ENCODE assay signal across 15 cellular contexts in the genomic region with DNA sequence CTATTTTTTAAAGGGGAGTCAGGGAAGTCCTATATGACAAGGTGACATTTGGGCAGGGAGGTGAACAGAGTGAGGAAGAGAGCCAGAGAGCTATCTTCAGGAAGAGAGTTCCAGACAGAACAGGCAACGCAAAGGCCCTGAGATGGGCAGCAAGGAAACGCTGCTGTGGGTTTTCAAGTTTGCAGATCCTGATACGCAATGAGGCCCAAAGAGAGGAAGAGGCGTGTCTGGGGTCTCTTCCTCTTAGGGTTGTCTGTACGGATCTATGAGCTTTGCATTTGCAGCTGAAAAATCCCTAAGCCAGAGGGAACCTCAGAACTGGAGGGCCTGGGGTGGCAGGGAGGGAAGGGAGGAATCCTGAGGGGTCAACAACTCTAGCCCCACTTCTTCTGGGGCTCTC. TPM values are rescaled to one million over a fixed set of nuclear protein-coding genes. Genes with fewer than 3 reads are reported as not detected.
A peak's percentile ranks its signal among the peaks of the same experiment; 100 is the strongest.
DNase-seq lines count a peak whose midpoint lies in the region; ATAC-seq, FAIRE-seq and TF ChIP-seq lines count a peak whose summit lies in the region.
"Had no signal": no experiment of that assay in that cellular context is flagged by ENCODE, and none has a peak within 500 bp of the region (broad histone marks: within the 10 kb centered on the region; RNA-seq: fewer than 3 reads in every experiment).

No MANE protein-coding gene starts in this region.

- TF ChIP-seq CTCF in activated B cell treated with CpG ODN at 0.5 μM for 24 hours (IDR thresholded peaks at IDR 0.05) (no peak), MM.1S (IDR thresholded peaks at IDR 0.05; ENCODE audit: low read length) (no peak)

- ATAC-seq in activated B cell treated with CpG ODN at 0.5 μM for 24 hours (ENCODE audit: low read depth) (peak; percentile 86), memory B cell (ENCODE audit: low read depth) (peak; percentile 76), HG02840 (IDR thresholded peaks at IDR 0.05; ENCODE audit: low FRiP score, unreplicated experiment) (no peak), HG02759 (IDR thresholded peaks at IDR 0.05; ENCODE audit: unreplicated experiment) (no peak)
- ATAC-seq: K562 had no signal

- CTCF ChIA-PET in activated B cell treated with CpG ODN at 0.5 μM for 24 hours (lab: Charles Lee): no interaction called here

- 0 out of 20 replicates have a peak overlapping the region, but pooled peaks of 1 of the 10 experiments have one; percentile 4 for H3K4me3 ChIP-seq in BLaER1 treated with 17β-estradiol and CSF1 and Interleukin-3, amounts not matched to agents 10 nM and 100 nM
- H3K4me3 ChIP-seq in Karpas-422 (ENCODE audit: low read length) (no peak overlapping the region), MM.1S (ENCODE audit: low read length) (no peak overlapping the region)
- H3K4me3 ChIP-seq: K562, vagina had no signal

- no peaks in the 10 kb centered on the region for H3K9me3 ChIP-seq in BLaER1 treated with 17β-estradiol and CSF1 and Interleukin-3, amounts not matched to agents 10 nM and 100 nM (replicated peaks in 1 of 11)
- H3K9me3 ChIP-seq in Karpas-422 (ENCODE audit: low read length) (no peaks in the 10 kb centered on the region), MM.1S (replicated peaks; ENCODE audit: insufficient read depth, low read length) (no peaks in the 10 kb centered on the region)
- H3K9me3 ChIP-seq: vagina had no signal

- POLR2A ChIA-PET in activated B cell treated with CpG ODN at 0.5 μM for 24 hours (lab: Charles Lee): interaction anchor here (0.6 to 1.2 kb wide), 6 partner anchors 8 to 353 kb away, joined by 3 to 10 read pairs (median 4); a partner anchor contains a TSS

- peak overlapping the region in 9 of 11 experiments; percentile 36 to 87 (median 50); a peak in 19 of 22 replicates for H3K27ac ChIP-seq in BLaER1 treated with 17β-estradiol and CSF1 and Interleukin-3, amounts not matched to agents 10 nM and 100 nM
- H3K27ac ChIP-seq in Karpas-422 (ENCODE audit: low read length) (no peak overlapping the region), MM.1S (ENCODE audit: low read length) (no peak overlapping the region)
- H3K27ac ChIP-seq: vagina had no signal

- no peaks in the 10 kb centered on the region for H3K9me3 Mint-ChIP-seq in activated B cell treated with CpG ODN at 0.5 μM for 24 hours
- H3K9me3 Mint-ChIP-seq in memory B cell: no peaks in the 10 kb centered on the region

- H4K20me1 ChIP-seq in BLaER1 treated with 17β-estradiol and CSF1 and Interleukin-3, amounts not matched to agents 10 nM and 100 nM: no peaks in the 10 kb centered on the region
- H4K20me1 ChIP-seq in Karpas-422 (ENCODE audit: insufficient read depth, low read depth, low read length) (no peaks in the 10 kb centered on the region), MM.1S (ENCODE audit: insufficient read depth, low read length) (no peaks in the 10 kb centered on the region)

- intact Hi-C loops in activated B cell treated with CpG ODN at 0.5 μM for 24 hours (cut with micrococcal nuclease): no loop called here

- H3K4me3 Mint-ChIP-seq in activated B cell treated with CpG ODN at 0.5 μM for 24 hours: peak overlapping the region; percentile 59
- peak overlapping the region; percentile 54 for H3K4me3 Mint-ChIP-seq in memory B cell

- H3K9me2 ChIP-seq in Karpas-422 (replicated peaks; ENCODE audit: insufficient read depth, low read length) (no peaks in the 10 kb centered on the region), MM.1S (replicated peaks; ENCODE audit: insufficient read depth, low read length) (no peaks in the 10 kb centered on the region)

- H2AFZ ChIP-seq in Karpas-422 (ENCODE audit: low read length) (peak overlapping the region; percentile 27; the same call in 1 of the 2 replicates), MM.1S (ENCODE audit: low read length) (no peak overlapping the region)

- H3K27me3 Mint-ChIP-seq in activated B cell treated with CpG ODN at 0.5 μM for 24 hours: no peaks in the 10 kb centered on the region
- no peaks in the 10 kb centered on the region for H3K27me3 Mint-ChIP-seq in memory B cell

- no peaks in the 10 kb centered on the region for H3K79me2 ChIP-seq in Karpas-422 (ENCODE audit: low read length)
- H3K79me2 ChIP-seq in MM.1S (ENCODE audit: low read length): no peaks in the 10 kb centered on the region

- no peaks in the 10 kb centered on the region for H3F3A ChIP-seq in MM.1S (ENCODE audit: insufficient read depth, low read length)

- no peaks in the 10 kb centered on the region for H3K27me3 ChIP-seq in BLaER1 treated with 17β-estradiol and CSF1 and Interleukin-3, amounts not matched to agents 10 nM and 100 nM
- H3K27me3 ChIP-seq in Karpas-422 (ENCODE audit: low read length): no peaks in the 10 kb centered on the region
- no peaks in the 10 kb centered on the region for H3K27me3 ChIP-seq in MM.1S (replicated peaks; ENCODE audit: insufficient read depth, low read length)
- H3K27me3 ChIP-seq: vagina had no signal

- no peak for FAIRE-seq in H54 (lab: Jason Lieb, UNC)
- FAIRE-seq: K562 had no signal

- H3K27ac Mint-ChIP-seq in activated B cell treated with CpG ODN at 0.5 μM for 24 hours: peak overlapping the region; percentile 89
- H3K27ac Mint-ChIP-seq in memory B cell: peak overlapping the region; percentile 76

- H3K36me3 Mint-ChIP-seq in activated B cell treated with CpG ODN at 0.5 μM for 24 hours (ENCODE audit: low read depth) (no peaks in the 10 kb centered on the region), memory B cell (no peaks in the 10 kb centered on the region)

- peaks cover 13 to 60% (median 16%) of the 10 kb centered on the region in 10 experiments for H3K4me1 ChIP-seq in BLaER1 treated with 17β-estradiol and CSF1 and Interleukin-3, amounts not matched to agents 10 nM and 100 nM
- H3K4me1 ChIP-seq in Karpas-422 (ENCODE audit: low read length) (peaks cover 12% of the 10 kb centered on the region), MM.1S (ENCODE audit: low read length) (no peaks in the 10 kb centered on the region)

- no peaks in the 10 kb centered on the region for H3K36me3 ChIP-seq in BLaER1 treated with 17β-estradiol and CSF1 and Interleukin-3, amounts not matched to agents 10 nM and 100 nM
- H3K36me3 ChIP-seq in Karpas-422 (ENCODE audit: insufficient read depth, low read length) (no peaks in the 10 kb centered on the region), MM.1S (replicated peaks; ENCODE audit: insufficient read depth, low read length) (no peaks in the 10 kb centered on the region)
- H3K36me3 ChIP-seq: vagina had no signal

- DNase-seq in Karpas-422 (no peak), activated B cell treated with CpG ODN at 0.5 μM for 24 hours (no peak), memory B cell (ENCODE audit: low spot score in 2 of 2) (peak; percentile 16 to 26), H54 (ENCODE audit: insufficient read length, low spot score) (no peak), MM.1S (no peak)
- DNase-seq: activated CD4-positive, alpha-beta T cell treated with anti-CD3 and anti-CD28 coated beads for 1 hour; dermis blood vessel endothelial cell; DMS79; NCI-H2081 had no signal

- H3K4me1 Mint-ChIP-seq in activated B cell treated with CpG ODN at 0.5 μM for 24 hours: peaks cover 22% of the 10 kb centered on the region
- H3K4me1 Mint-ChIP-seq in memory B cell: peaks cover 27% of the 10 kb centered on the region

- TF ChIP-seq POLR2A in H54 (IDR thresholded peaks at IDR 0.05; ENCODE audit: low read depth, low read length): no peak

- peak overlapping the region; percentile 47 to 94 (median 66) for H3K4me2 ChIP-seq in BLaER1 treated with 17β-estradiol and CSF1 and Interleukin-3, amounts not matched to agents 10 nM and 100 nM
- H3K4me2 ChIP-seq in Karpas-422 (ENCODE audit: low read depth, low read length, poor library complexity, severe bottlenecking): no peak overlapping the region
- H3K4me2 ChIP-seq in MM.1S (ENCODE audit: low read depth, low read length): no peak overlapping the region

- H3K9ac ChIP-seq in BLaER1 treated with 17β-estradiol and CSF1 and Interleukin-3, amounts not matched to agents 10 nM and 100 nM: peak overlapping the region in 6 of 11 experiments; percentile 1 to 72 (median 38); a peak in 8 of 22 replicates
- H3K9ac ChIP-seq in Karpas-422 (ENCODE audit: low read length) (no peak overlapping the region), MM.1S (ENCODE audit: low read length) (no peak overlapping the region)

RNA-seq across cellular contexts. Expression of a gene that starts 13.6 kb away (rescaled TPM):
- total RNA-seq in Karpas-422 (2014; rRNA removed; shearing (Covaris generic); ENCODE audit: low replicate concordance): not detected in 2 replicates
- 0.02 TPM in 2 replicates for total RNA-seq in activated B cell treated with CpG ODN at 0.5 μM for 24 hours
- total RNA-seq: K562, mononuclear cell had no signal

Comparison
In these comparisons a context has a peak if more than half of its experiments do, and no peak if none do; other contexts are left out.
1. H3K27ac ChIP-seq: peak in BLaER1 treated with 17β-estradiol and CSF1 and Interleukin-3, amounts not matched to agents 10 nM and 100 nM (9 of 11); none in Karpas-422 (single experiment) and MM.1S (single experiment).
2. H3K4me2 ChIP-seq: peak in BLaER1 treated with 17β-estradiol and CSF1 and Interleukin-3, amounts not matched to agents 10 nM and 100 nM (11 of 11); none in Karpas-422 (single experiment) and MM.1S (single experiment).
3. H3K9ac ChIP-seq: peak in BLaER1 treated with 17β-estradiol and CSF1 and Interleukin-3, amounts not matched to agents 10 nM and 100 nM (6 of 11); none in Karpas-422 (single experiment) and MM.1S (single experiment).
4. DNase-seq: peak in memory B cell (2 of 2); none in Karpas-422 (single experiment), activated B cell treated with CpG ODN at 0.5 μM for 24 hours (single experiment), H54 (single experiment) and MM.1S (single experiment).
5. ATAC-seq: peak in activated B cell treated with CpG ODN at 0.5 μM for 24 hours (single experiment) and memory B cell (single experiment); none in HG02840 (single experiment) and HG02759 (single experiment).